ENCODE assay signal across 8 cellular contexts in genomic region chr5:132489051-132489770, GRCh38. TPM values are rescaled to one million over a fixed set of nuclear protein-coding genes. Genes with fewer than 3 reads are reported as not detected.
DNase-seq lines count a peak whose midpoint lies in the region; ATAC-seq lines count a peak whose summit lies in the region.

No MANE protein-coding gene starts in this region.

- peak overlapping the region; percentile 79 to 94 (median 89) for H3K9ac ChIP-seq in subcutaneous abdominal adipose tissue (ENCODE audit: low read length in 5 of 5)

- no peaks in the 10 kb centered on the region for H3K9me3 Mint-ChIP-seq in activated T-cell treated with anti-CD3 and anti-CD28 coated beads, Interleukin-2, amount 50 U/mL, for 72 hours
- H3K9me3 Mint-ChIP-seq in immature natural killer cell = peaks cover 0 to 3% (median 0%) of the 10 kb centered on the region in 6 donors

- peaks cover 40 to 45% of the 10 kb centered on the region in 2 donors for H3K36me3 Mint-ChIP-seq in activated T-cell treated with anti-CD3 and anti-CD28 coated beads, Interleukin-2, amount 50 U/mL, for 72 hours (ENCODE audit: insufficient read depth in 2 of 2)
- H3K36me3 Mint-ChIP-seq in immature natural killer cell = peaks cover 50 to 57% (median 52%) of the 10 kb centered on the region in 3 donors

- H3K27me3 Mint-ChIP-seq in activated T-cell treated with anti-CD3 and anti-CD28 coated beads, Interleukin-2, amount 50 U/mL, for 72 hours (ENCODE audit: low read depth) = no peaks in the 10 kb centered on the region
- peaks cover 56 to 68% (median 59%) of the 10 kb centered on the region in 3 donors for H3K27me3 Mint-ChIP-seq in immature natural killer cell (ENCODE audit: low read depth in 3 of 3)

- no peak for ATAC-seq in activated T-cell treated with anti-CD3 and anti-CD28 coated beads, Interleukin-2, amount 50 U/mL, for 72 hours (replicated peaks in 1 of 2)
- no peak for ATAC-seq in GM18858 (IDR thresholded peaks at IDR 0.05; ENCODE audit: unreplicated experiment)
- no peak for ATAC-seq in HG03432 (IDR thresholded peaks at IDR 0.05; ENCODE audit: unreplicated experiment)

- peaks cover 4 to 53% (median 51%) of the 10 kb centered on the region in 5 donors for H3K36me3 ChIP-seq in subcutaneous abdominal adipose tissue (ENCODE audit: control insufficient read depth in 5 of 5, insufficient read depth in 5 of 5, low read length in 5 of 5)

- H3K27ac ChIP-seq in subcutaneous abdominal adipose tissue (ENCODE audit: low read depth, low read length) = peak overlapping the region; percentile 75

- H3K27me3 ChIP-seq in subcutaneous abdominal adipose tissue (ENCODE audit: control insufficient read depth in 5 of 5, insufficient read depth in 4 of 5, low read length in 5 of 5) = no peaks in the 10 kb centered on the region

- no peaks in the 10 kb centered on the region for H3K9me3 ChIP-seq in subcutaneous abdominal adipose tissue (ENCODE audit: control insufficient read depth in 5 of 5, low read length in 5 of 5)

- H3K4me1 ChIP-seq in subcutaneous abdominal adipose tissue (ENCODE audit: control insufficient read depth in 5 of 5, insufficient read depth in 5 of 5, low read length in 5 of 5) = peaks cover 14 to 68% (median 49%) of the 10 kb centered on the region in 5 donors

- peak overlapping the region; percentile 92 to 99 (median 96) for H3K4me3 ChIP-seq in subcutaneous abdominal adipose tissue (ENCODE audit: low read depth in 1 of 5, low read length in 5 of 5)

- peak overlapping the region; percentile 98 for H3K27ac Mint-ChIP-seq in activated T-cell treated with anti-CD3 and anti-CD28 coated beads, Interleukin-2, amount 50 U/mL, for 72 hours
- peak overlapping the region; percentile 94 to 99 (median 96) for H3K27ac Mint-ChIP-seq in immature natural killer cell

- peaks cover 80% of the 10 kb centered on the region for H3K4me1 Mint-ChIP-seq in activated T-cell treated with anti-CD3 and anti-CD28 coated beads, Interleukin-2, amount 50 U/mL, for 72 hours (ENCODE audit: low read depth)
- H3K4me1 Mint-ChIP-seq in immature natural killer cell = peaks cover 76 to 79% of the 10 kb centered on the region in 2 donors

- DNase-seq in SIG-M5 treated with dmso at 0.1 percent for 504 hours (lab: John Stamatoyannopoulos, UW; ENCODE audit: unreplicated experiment) = peak; percentile 38
- no peak for DNase-seq in SIG-M5 (lab: John Stamatoyannopoulos, UW)
- DNase-seq in activated T-cell treated with anti-CD3 and anti-CD28 coated beads, Interleukin-2, amount 50 U/mL, for 72 hours = peak in 1 of 2 donors; percentile 20
- DNase-seq in immature natural killer cell = peak in 2 of 3 donors; percentile 22 to 27
- DNase-seq in SW 1271 (lab: John Stamatoyannopoulos, UW) = no peak

- H3K4me3 Mint-ChIP-seq in activated T-cell treated with anti-CD3 and anti-CD28 coated beads, Interleukin-2, amount 50 U/mL, for 72 hours = peak overlapping the region; percentile 94 to 95
- H3K4me3 Mint-ChIP-seq in immature natural killer cell = peak overlapping the region; percentile 95 to 98 (median 97)

RNA-seq across cellular contexts. Expression of gene IRF1, which starts 1.4 kb away (rescaled TPM):
- total RNA-seq in activated T-cell treated with anti-CD3 and anti-CD28 coated beads, Interleukin-2, amount 50 U/mL, for 72 hours = 100 to 1,000 TPM; 212 to 226 TPM
- 100 to 1,000 TPM; 349 to 460 (median 371) TPM for polyA plus RNA-seq in immature natural killer cell

RNA-seq across cellular contexts. Expression of gene IL5, which starts 54.1 kb away (rescaled TPM):
- 1 to 10 TPM; 1.3 to 2.1 TPM for total RNA-seq in activated T-cell treated with anti-CD3 and anti-CD28 coated beads, Interleukin-2, amount 50 U/mL, for 72 hours
- not detected for polyA plus RNA-seq in immature natural killer cell

Comparison
In these comparisons a context has a peak if more than half of its experiments do, and no peak if none do; other contexts are left out.
1. DNase-seq: peak in SIG-M5 treated with dmso at 0.1 percent for 504 hours (single experiment) and immature natural killer cell (2 of 3); none in SIG-M5 (single experiment) and SW 1271 (0 of 2).